Comparison of ENCODE assay signal across 10 cellular contexts in genomic region chr4:53563824-53564223, GRCh38. TPM values are rescaled to one million over a fixed set of nuclear protein-coding genes. Genes with fewer than 3 reads are reported as not detected.
DNase-seq lines count a peak whose midpoint lies in the region; ATAC-seq and TF ChIP-seq lines count a peak whose summit lies in the region.
"Had no signal": no experiment of that assay in that cellular context is flagged by ENCODE, and none has a peak within 500 bp of the region (broad histone marks: within the 10 kb centered on the region; RNA-seq: fewer than 3 reads in every experiment).

No MANE protein-coding gene starts in this region.

- TF ChIP-seq POLR2A in gastroesophageal sphincter (IDR thresholded peaks at IDR 0.05), result no peak

- H3K27ac Mint-ChIP-seq in activated naive CD4-positive, alpha-beta T cell treated with anti-CD3 and anti-CD28 coated beads for 36 hours, result no peak overlapping the region
- H3K27ac Mint-ChIP-seq in activated naive CD4-positive, alpha-beta T cell treated with anti-CD3 and anti-CD28 coated beads, Interleukin-2, amount 10 ng/mL, durations not matched to agents 7 days and 5 days, result no peak overlapping the region
- H3K27ac Mint-ChIP-seq: CD8-positive, alpha-beta memory T cell had no signal

- 70% methylated on average over 2 of the region's 4 CpGs; no CpG with 5 or more reads in 1 of the 2 donors for WGBS in gastroesophageal sphincter (ENCODE audit: low coverage in 1 of 2), 2 donors

- DNase-seq in activated naive CD4-positive, alpha-beta T cell treated with anti-CD3 and anti-CD28 coated beads for 36 hours, result peak; percentile 17
- no peak for DNase-seq in activated naive CD4-positive, alpha-beta T cell treated with anti-CD3 and anti-CD28 coated beads, Interleukin-2, amount 10 ng/mL, durations not matched to agents 7 days and 5 days
- DNase-seq in cardiac fibroblast (ENCODE audit: low read depth in 2 of 2) (peak; percentile 53 to 78), superior temporal gyrus (ENCODE audit: extremely low spot score) (peak; percentile 47), NCI-H774 (lab: John Stamatoyannopoulos, UW) (no peak)
- DNase-seq: CD8-positive, alpha-beta memory T cell; gastrocnemius medialis had no signal

- H3K4me1 ChIP-seq in gastroesophageal sphincter, result no peaks in the 10 kb centered on the region
- H3K4me1 ChIP-seq: gastrocnemius medialis had no signal

- ATAC-seq in HG03432 (IDR thresholded peaks at IDR 0.05; ENCODE audit: unreplicated experiment), result peak; percentile 99
- no peak for ATAC-seq in gastroesophageal sphincter
- no peak for ATAC-seq in HG02973 (IDR thresholded peaks at IDR 0.05; ENCODE audit: unreplicated experiment)
- ATAC-seq: gastrocnemius medialis had no signal

- H3K27me3 Mint-ChIP-seq in activated naive CD4-positive, alpha-beta T cell treated with anti-CD3 and anti-CD28 coated beads for 36 hours (ENCODE audit: low read depth), result no peaks in the 10 kb centered on the region
- no peaks in the 10 kb centered on the region for H3K27me3 Mint-ChIP-seq in activated naive CD4-positive, alpha-beta T cell treated with anti-CD3 and anti-CD28 coated beads, Interleukin-2, amount 10 ng/mL, durations not matched to agents 7 days and 5 days

- intact Hi-C loops in activated naive CD4-positive, alpha-beta T cell treated with anti-CD3 and anti-CD28 coated beads for 36 hours (cut with micrococcal nuclease), result no loop called here

- no peak for TF ChIP-seq CTCF in cardiac fibroblast (IDR thresholded peaks at IDR 0.05; ENCODE audit: low read depth, low read length)
- no peak for TF ChIP-seq CTCF in gastroesophageal sphincter (IDR thresholded peaks at IDR 0.05)

- no peaks in the 10 kb centered on the region for H3K36me3 ChIP-seq in gastroesophageal sphincter
- H3K36me3 ChIP-seq: gastrocnemius medialis had no signal

- CTCF ChIA-PET in activated naive CD4-positive, alpha-beta T cell treated with anti-CD3 and anti-CD28 coated beads for 36 hours (lab: Charles Lee), result no interaction called here
- CTCF ChIA-PET in activated naive CD4-positive, alpha-beta T cell treated with anti-CD3 and anti-CD28 coated beads, Interleukin-2, amount 10 ng/mL, durations not matched to agents 7 days and 5 days (lab: Charles Lee), result no interaction called here

- no peak for TF ChIP-seq EP300 in gastroesophageal sphincter (IDR thresholded peaks at IDR 0.05)

- H3K9me3 Mint-ChIP-seq in activated naive CD4-positive, alpha-beta T cell treated with anti-CD3 and anti-CD28 coated beads for 36 hours, result no peaks in the 10 kb centered on the region
- no peaks in the 10 kb centered on the region for H3K9me3 Mint-ChIP-seq in activated naive CD4-positive, alpha-beta T cell treated with anti-CD3 and anti-CD28 coated beads, Interleukin-2, amount 10 ng/mL, durations not matched to agents 7 days and 5 days

- no peaks in the 10 kb centered on the region for H3K9me3 ChIP-seq in gastroesophageal sphincter
- H3K9me3 ChIP-seq: gastrocnemius medialis had no signal

- no peaks in the 10 kb centered on the region for H3K36me3 Mint-ChIP-seq in activated naive CD4-positive, alpha-beta T cell treated with anti-CD3 and anti-CD28 coated beads for 36 hours (ENCODE audit: low read depth)
- H3K36me3 Mint-ChIP-seq in activated naive CD4-positive, alpha-beta T cell treated with anti-CD3 and anti-CD28 coated beads, Interleukin-2, amount 10 ng/mL, durations not matched to agents 7 days and 5 days, result no peaks in the 10 kb centered on the region
- H3K36me3 Mint-ChIP-seq: CD8-positive, alpha-beta memory T cell had no signal

- no peak overlapping the region for H3K4me3 Mint-ChIP-seq in activated naive CD4-positive, alpha-beta T cell treated with anti-CD3 and anti-CD28 coated beads for 36 hours
- H3K4me3 Mint-ChIP-seq in activated naive CD4-positive, alpha-beta T cell treated with anti-CD3 and anti-CD28 coated beads, Interleukin-2, amount 10 ng/mL, durations not matched to agents 7 days and 5 days, result no peak overlapping the region
- H3K4me3 Mint-ChIP-seq: CD8-positive, alpha-beta memory T cell had no signal

- H3K4me1 Mint-ChIP-seq in activated naive CD4-positive, alpha-beta T cell treated with anti-CD3 and anti-CD28 coated beads for 36 hours (ENCODE audit: low read depth), result no peaks in the 10 kb centered on the region
- H3K4me1 Mint-ChIP-seq in activated naive CD4-positive, alpha-beta T cell treated with anti-CD3 and anti-CD28 coated beads, Interleukin-2, amount 10 ng/mL, durations not matched to agents 7 days and 5 days, result no peaks in the 10 kb centered on the region
- H3K4me1 Mint-ChIP-seq: CD8-positive, alpha-beta memory T cell had no signal

- no peak overlapping the region for H3K4me3 ChIP-seq in cardiac fibroblast (replicated peaks in 1 of 2; ENCODE audit: low read depth in 2 of 2, low read length in 2 of 2)
- no peak overlapping the region for H3K4me3 ChIP-seq in gastroesophageal sphincter
- H3K4me3 ChIP-seq: gastrocnemius medialis had no signal

- H3K27me3 ChIP-seq in gastroesophageal sphincter, result no peaks in the 10 kb centered on the region
- H3K27me3 ChIP-seq: gastrocnemius medialis had no signal

- no peak overlapping the region for H3K27ac ChIP-seq in gastroesophageal sphincter
- H3K27ac ChIP-seq: gastrocnemius medialis had no signal

RNA-seq across cellular contexts. Expression of gene LNX1, which starts 27.5 kb away (rescaled TPM):
- under 1 TPM in 1 of 2 experiments, not detected in 1; 0.17 TPM for total RNA-seq in activated naive CD4-positive, alpha-beta T cell treated with anti-CD3 and anti-CD28 coated beads for 36 hours
- 10 to 100 TPM in 2 of 4 donors, 1 to 10 TPM in 2; 2.6 to 13.6 (median 7.2) TPM for total RNA-seq in gastroesophageal sphincter
- total RNA-seq: CD8-positive, alpha-beta memory T cell had no signal

Comparison
In these comparisons a context has a peak if more than half of its experiments do, and no peak if none do; other contexts are left out.
1. DNase-seq: peak in activated naive CD4-positive, alpha-beta T cell treated with anti-CD3 and anti-CD28 coated beads for 36 hours (single experiment), cardiac fibroblast (2 of 2) and superior temporal gyrus (single experiment); none in activated naive CD4-positive, alpha-beta T cell treated with anti-CD3 and anti-CD28 coated beads, Interleukin-2, amount 10 ng/mL, durations not matched to agents 7 days and 5 days (single experiment) and NCI-H774 (single experiment).